ENCODE assay signal across 10 cellular contexts in the genomic region with DNA sequence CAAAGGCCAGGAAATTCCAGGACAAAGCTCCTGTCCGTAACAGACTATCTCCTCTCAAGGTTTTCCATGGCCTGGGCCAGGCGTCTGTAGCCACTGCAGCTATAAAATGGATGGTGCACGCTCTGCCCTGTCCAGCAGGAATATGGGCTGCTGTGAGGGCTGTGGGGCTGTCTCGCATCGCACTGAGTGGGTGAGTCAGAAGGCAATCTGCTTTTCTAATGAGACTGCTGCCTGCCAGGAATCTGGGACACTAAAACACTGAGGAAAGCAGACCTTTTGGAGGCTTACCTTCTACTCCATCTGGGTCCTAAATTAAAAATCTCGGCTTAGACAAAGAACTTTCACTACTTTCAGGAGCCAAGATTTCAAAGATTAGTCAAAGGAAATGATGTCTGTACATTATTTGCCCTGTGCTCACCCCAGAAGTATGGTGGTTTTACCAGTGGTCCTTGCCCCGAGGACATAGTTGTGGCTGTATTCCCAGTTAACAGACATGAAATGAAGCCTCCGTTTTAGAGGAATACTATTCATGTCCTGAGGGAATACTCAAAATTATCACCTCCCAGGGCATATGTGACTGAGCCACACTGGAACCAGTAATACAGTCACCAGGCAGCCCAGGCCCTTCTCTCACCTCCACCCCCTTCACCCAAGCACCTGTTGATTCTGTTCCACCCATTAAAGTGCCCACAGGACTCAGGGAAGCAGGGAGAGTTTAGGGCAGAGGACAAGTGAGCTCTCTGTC.
DNase-seq lines count a peak whose midpoint lies in the region; ATAC-seq, FAIRE-seq and TF ChIP-seq lines count a peak whose summit lies in the region.
"Had no signal": no experiment of that assay in that cellular context is flagged by ENCODE, and none has a peak within 500 bp of the region (broad histone marks: within the 10 kb centered on the region; RNA-seq: fewer than 3 reads in every experiment).

No MANE protein-coding gene starts in this region.

- ATAC-seq in HG03439 (IDR thresholded peaks at IDR 0.05; ENCODE audit: unreplicated experiment): no peak
- ATAC-seq in HG03280 (IDR thresholded peaks at IDR 0.05; ENCODE audit: unreplicated experiment): no peak

- peaks cover 11% of the 10 kb centered on the region; the same call in 1 of the 2 replicates for H3K36me3 ChIP-seq in ACC112 (ENCODE audit: insufficient read depth, low read length)
- peaks cover 13% of the 10 kb centered on the region; the same call in 1 of the 2 replicates for H3K36me3 ChIP-seq in OCI-LY1 (ENCODE audit: insufficient read depth, low read length)

- H3K4me3 ChIP-seq in ACC112 (ENCODE audit: low read depth, low read length): no peak overlapping the region
- peak overlapping the region; percentile 14 for H3K4me3 ChIP-seq in OCI-LY1 (ENCODE audit: low read depth, low read length, poor library complexity, severe bottlenecking)

- H3K27me3 ChIP-seq in ACC112 (ENCODE audit: insufficient read depth, low read length): no peaks in the 10 kb centered on the region
- no peaks in the 10 kb centered on the region for H3K27me3 ChIP-seq in OCI-LY1 (ENCODE audit: insufficient read depth, low read length)

- H2AFZ ChIP-seq in ACC112 (ENCODE audit: low read length, unreplicated experiment) (no peak overlapping the region), OCI-LY1 (ENCODE audit: low read length) (no peak overlapping the region)

- no peaks in the 10 kb centered on the region for H4K20me1 ChIP-seq in OCI-LY1 (ENCODE audit: insufficient read depth, low read length)

- no peak for FAIRE-seq in D721Med (lab: Jason Lieb, UNC)

- H3K4me2 ChIP-seq in OCI-LY1 (ENCODE audit: low read length): peak overlapping the region; percentile 59

- H3K9me3 ChIP-seq in OCI-LY1 (ENCODE audit: low read length): no peaks in the 10 kb centered on the region

- H3F3A ChIP-seq in OCI-LY1 (ENCODE audit: insufficient read depth, low read length): peaks cover 5% of the 10 kb centered on the region; the same call in 1 of the 2 replicates

- TF ChIP-seq CTCF in OCI-LY1 (IDR thresholded peaks at IDR 0.05; ENCODE audit: low read length): no peak
- no peak for TF ChIP-seq CTCF in D721Med (IDR thresholded peaks at IDR 0.05; ENCODE audit: insufficient read depth, missing control alignments)

- no peak for DNase-seq in epithelial cell of prostate (ENCODE audit: low read depth, low spot score)
- DNase-seq in middle frontal gyrus (ENCODE audit: extremely low spot score, low spot score): peak; percentile 25
- DNase-seq in CD1c-positive myeloid dendritic cell (ENCODE audit: extremely low spot score): no peak
- DNase-seq in D721Med (ENCODE audit: insufficient read length, low spot score): no peak
- DNase-seq: activated B cell treated with CpG ODN at 0.5 μM for 24 hours; CD8-positive, alpha-beta memory T cell had no signal

- H3K27ac ChIP-seq in ACC112 (ENCODE audit: low read depth, low read length): peak overlapping the region; percentile 76
- peak overlapping the region; percentile 79 for H3K27ac ChIP-seq in OCI-LY1 (ENCODE audit: low read depth, low read length, poor library complexity, severe bottlenecking)
- H3K27ac ChIP-seq in epithelial cell of prostate: peak overlapping the region; percentile 42

- no peaks in the 10 kb centered on the region for H3K9me2 ChIP-seq in OCI-LY1 (ENCODE audit: low read depth, low read length)

- H3K4me1 ChIP-seq in ACC112 (ENCODE audit: control insufficient read depth, insufficient read depth, low read length, unreplicated experiment) (peaks cover 36% of the 10 kb centered on the region), OCI-LY1 (ENCODE audit: insufficient read depth, low read length, severe bottlenecking) (peaks cover 64% of the 10 kb centered on the region)

- peak overlapping the region; percentile 44 for H3K9ac ChIP-seq in OCI-LY1 (ENCODE audit: low read length)

- H3K79me2 ChIP-seq in ACC112 (ENCODE audit: control insufficient read depth, insufficient read depth, low read length, unreplicated experiment) (peaks cover 13% of the 10 kb centered on the region), OCI-LY1 (ENCODE audit: insufficient read depth, low read length) (no peaks in the 10 kb centered on the region; the same call in 1 of the 2 replicates)
